In the genomic region with DNA sequence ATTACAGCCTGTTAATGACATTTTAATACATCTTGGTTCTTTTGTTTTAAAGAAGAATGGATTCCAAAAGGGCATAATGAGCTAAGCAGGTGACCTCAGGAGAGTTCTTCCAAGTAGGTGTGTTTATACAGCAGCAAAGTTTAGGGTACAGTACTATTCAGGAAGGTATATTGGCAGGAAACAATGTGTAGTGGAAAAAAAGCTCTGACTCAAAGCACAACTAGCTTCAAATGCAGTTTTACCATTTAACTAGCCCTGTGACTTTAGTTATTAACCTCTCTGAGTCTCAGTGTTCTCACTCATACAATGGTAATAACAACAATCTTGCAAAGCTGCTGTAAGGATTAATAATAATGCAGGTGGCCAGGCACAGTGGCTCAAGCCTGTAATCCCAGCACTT, we compare ENCODE assay signal across 15 cellular contexts. TPM values are rescaled to one million over a fixed set of nuclear protein-coding genes. Genes with fewer than 3 reads are reported as not detected.
DNase-seq lines count a peak whose midpoint lies in the region; ATAC-seq and TF ChIP-seq lines count a peak whose summit lies in the region.
"Had no signal": no experiment of that assay in that cellular context is flagged by ENCODE, and none has a peak within 500 bp of the region (broad histone marks: within the 10 kb centered on the region; RNA-seq: fewer than 3 reads in every experiment).

No MANE protein-coding gene starts in this region.

- no peaks in the 10 kb centered on the region for H3K79me2 ChIP-seq in OCI-LY3 (ENCODE audit: low read length)
- no peaks in the 10 kb centered on the region for H3K79me2 ChIP-seq in trophoblast cell (ENCODE audit: control insufficient read depth, insufficient read depth, low read length, poor library complexity)

- no peak overlapping the region for H2BK120ac ChIP-seq in trophoblast cell (ENCODE audit: insufficient read depth, low read length, poor library complexity)

- H4K8ac ChIP-seq in trophoblast cell (ENCODE audit: low read depth, low read length): no peak overlapping the region

- no peak overlapping the region for H3K14ac ChIP-seq in trophoblast cell (ENCODE audit: low read length)

- H3K4ac ChIP-seq in trophoblast cell (ENCODE audit: low read depth, low read length): no peak overlapping the region

- H3K36me3 ChIP-seq in OCI-LY3 (replicated peaks; ENCODE audit: low read depth, low read length) (no peaks in the 10 kb centered on the region), trophoblast cell (ENCODE audit: control insufficient read depth in 1 of 2, insufficient read depth in 2 of 2, low read length in 2 of 2) (no peaks in the 10 kb centered on the region)
- H3K36me3 ChIP-seq: esophagus muscularis mucosa, SJSA1 had no signal

- no peaks in the 10 kb centered on the region for H3K9me3 ChIP-seq in OCI-LY3 (ENCODE audit: insufficient read depth, low read length)
- no peaks in the 10 kb centered on the region for H3K9me3 ChIP-seq in trophoblast cell (ENCODE audit: insufficient read depth, low read depth, low read length)
- H3K9me3 ChIP-seq: esophagus muscularis mucosa, SJSA1 had no signal

- H3K4me1 ChIP-seq in OCI-LY3 (ENCODE audit: low read length) (peaks cover 17% of the 10 kb centered on the region), trophoblast cell (ENCODE audit: control insufficient read depth in 1 of 2, insufficient read depth in 2 of 2, low read length in 2 of 2) (no peaks in the 10 kb centered on the region)

- TF ChIP-seq CTCF in GM10266 (IDR thresholded peaks at IDR 0.05; ENCODE audit: control insufficient read depth, insufficient read depth, low read depth, missing control alignments) (no peak), OCI-LY3 (IDR thresholded peaks at IDR 0.05; ENCODE audit: low read depth, low read length) (no peak)

- H4K20me1 ChIP-seq in OCI-LY3 (ENCODE audit: insufficient read depth, low read length): no peaks in the 10 kb centered on the region

- H2AK5ac ChIP-seq in trophoblast cell (ENCODE audit: low read length): no peak overlapping the region

- no peak overlapping the region for H4K91ac ChIP-seq in trophoblast cell (ENCODE audit: low read depth, low read length)

- ATAC-seq in GM18909 (IDR thresholded peaks at IDR 0.05; ENCODE audit: poor library complexity, unreplicated experiment) (peak; percentile 90), HG02763 (IDR thresholded peaks at IDR 0.05; ENCODE audit: unreplicated experiment) (peak; percentile 64)
- ATAC-seq: right cardiac atrium had no signal

- H3K27ac ChIP-seq in OCI-LY3 (ENCODE audit: low read length) (no peak overlapping the region), trophoblast cell (ENCODE audit: low read depth, low read length) (no peak overlapping the region)
- H3K27ac ChIP-seq: esophagus muscularis mucosa, SJSA1, tibial nerve had no signal

- no peaks in the 10 kb centered on the region for H3K79me1 ChIP-seq in trophoblast cell (ENCODE audit: low read length)

- no peak overlapping the region for H3K4me3 ChIP-seq in OCI-LY3 (ENCODE audit: low read length)
- H3K4me3 ChIP-seq in trophoblast cell (ENCODE audit: low read depth, low read length): no peak overlapping the region
- H3K4me3 ChIP-seq: esophagus muscularis mucosa, SJSA1, tibial nerve had no signal

- no peak overlapping the region for H3K23ac ChIP-seq in trophoblast cell (ENCODE audit: low read length)

- DNase-seq in GM10266 (ENCODE audit: extremely low spot score) (peak; percentile 24), trophoblast cell (no peak), D341Med (ENCODE audit: low spot score) (no peak)
- DNase-seq in stimulated activated CD4-positive, alpha-beta T cell treated with anti-CD3 and anti-CD28 coated beads, Interleukin-2, amount 100 ng/mL, for 24 hours: no peak
- DNase-seq in stimulated activated CD4-positive, alpha-beta T cell treated with anti-CD3 and anti-CD28 coated beads, Interleukin-4, amount 100 ng/mL, for 4 hours: no peak
- DNase-seq: activated naive CD4-positive, alpha-beta T cell; central memory CD4-positive, alpha-beta T cell; NCI-H524 treated with DMSO at 0.1 percent for 48 hours; right cardiac atrium had no signal

- H3K18ac ChIP-seq in trophoblast cell (ENCODE audit: low read length): no peak overlapping the region

- no peak overlapping the region for H2AFZ ChIP-seq in OCI-LY3 (ENCODE audit: low read depth, low read length)
- H2AFZ ChIP-seq in trophoblast cell (ENCODE audit: insufficient read depth, low read length, poor library complexity): no peak overlapping the region

- no peak overlapping the region for H2BK12ac ChIP-seq in trophoblast cell (ENCODE audit: low read length)

- H3K4me2 ChIP-seq in OCI-LY3 (ENCODE audit: low read length): peak overlapping the region; percentile 24; the same call in 1 of the 2 replicates
- no peak overlapping the region for H3K4me2 ChIP-seq in trophoblast cell (ENCODE audit: low read length)

- no peak overlapping the region for H4K12ac ChIP-seq in trophoblast cell (ENCODE audit: low read depth, low read length)

- H3K9ac ChIP-seq in OCI-LY3 (ENCODE audit: low read length) (no peak overlapping the region), trophoblast cell (ENCODE audit: low read length) (no peak overlapping the region)

- H3K27me3 ChIP-seq in OCI-LY3 (ENCODE audit: low read depth, low read length): no peaks in the 10 kb centered on the region
- H3K27me3 ChIP-seq in trophoblast cell (ENCODE audit: insufficient read depth, low read length): no peaks in the 10 kb centered on the region
- H3K27me3 ChIP-seq: esophagus muscularis mucosa, SJSA1, tibial nerve had no signal

- H2BK5ac ChIP-seq in trophoblast cell (ENCODE audit: low read depth, low read length, poor library complexity): no peak overlapping the region

RNA-seq across cellular contexts. Expression of gene FAF1, which starts 29.9 kb away (rescaled TPM):
- 23.3 and 23.5 TPM in 2 replicates for polyA plus RNA-seq in trophoblast cell (2013)

RNA-seq across cellular contexts. Expression of gene CDKN2C, which starts 39.9 kb away (rescaled TPM):
- polyA plus RNA-seq in trophoblast cell (2013): 1.00 and 1.1 TPM in 2 replicates
